In the genomic region with DNA sequence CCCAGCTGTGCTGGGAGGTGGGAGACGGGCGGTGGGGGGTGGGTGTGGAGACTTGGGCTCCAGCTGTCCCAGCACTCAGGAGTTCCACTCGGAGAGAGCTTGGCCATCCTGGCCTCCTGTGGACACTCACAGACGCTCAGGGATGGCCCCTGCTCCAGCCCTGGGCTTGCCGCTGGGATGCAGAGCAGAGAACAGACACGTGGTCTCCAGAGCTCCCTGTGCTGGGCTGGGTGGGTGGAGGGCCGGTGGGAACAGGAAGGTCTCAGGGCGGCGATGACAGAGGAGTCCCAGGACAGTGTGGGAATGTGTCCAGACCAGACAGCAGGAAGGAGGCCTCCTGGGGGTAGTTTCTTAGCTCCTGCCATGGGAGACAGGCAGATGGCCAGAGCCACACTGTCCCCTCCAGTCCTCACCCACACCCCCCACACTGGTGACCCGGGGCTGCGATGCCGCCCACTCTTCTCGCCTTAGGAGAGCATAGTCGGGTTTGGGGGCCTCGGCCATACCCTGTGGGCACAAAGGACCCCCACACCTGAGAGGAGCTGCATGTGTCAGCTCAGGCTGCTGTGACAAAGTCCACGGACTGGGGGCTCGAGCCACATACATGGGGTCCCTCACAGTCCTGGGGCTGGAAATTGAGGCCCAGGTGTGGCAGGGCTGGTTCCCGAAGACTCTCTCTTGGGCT, we compare ENCODE assay signal across 24 cellular contexts. TPM values are rescaled to one million over a fixed set of nuclear protein-coding genes. Genes with fewer than 3 reads are reported as not detected.
"Had no signal": no experiment of that assay in that cellular context is flagged by ENCODE, and none has a peak within 500 bp of the region (broad histone marks: within the 10 kb centered on the region; RNA-seq: fewer than 3 reads in every experiment).

No MANE protein-coding gene starts in this region.

- H3K4me3 ChIP-seq: colonic mucosa, hepatocyte, spleen, tibial nerve had no signal

- ATAC-seq: activated CD4-positive, CD25-positive, alpha-beta regulatory T cell treated with anti-CD3 and anti-CD28 coated beads, Interleukin-2, amount 50 U/mL, for 24 hours; activated CD8-positive, alpha-beta T cell treated with anti-CD3 and anti-CD28 coated beads, Interleukin-2, amount 10 ng/mL, durations not matched to agents 7 days and 5 days had no signal

- H3K27ac ChIP-seq: colonic mucosa, hepatocyte, tibial nerve, VCaP had no signal

- H3K4me3 Mint-ChIP-seq: activated CD4-positive, alpha-beta T cell treated with anti-CD3 and anti-CD28 coated beads, Interleukin-2, amount 10 ng/mL, durations not matched to agents 7 days and 5 days; activated CD8-positive, alpha-beta T cell treated with anti-CD3 and anti-CD28 coated beads, Interleukin-2, amount 10 ng/mL, durations not matched to agents 7 days and 5 days; activated T-helper 1 cell treated with anti-CD3 and anti-CD28 coated beads, Interleukin-12 subunit alpha, Interleukin-12 subunit beta, Interleukin-2, Interleukin-4 antibody, amounts not matched to agents 30 ng/mL and 10 ng/mL and 1 ng/mL, durations not matched to agents 14 hours and 24 hours and 36 hours; brain; memory B cell; stimulated activated naive CD8-positive, alpha-beta T cell treated with anti-CD3 and anti-CD28 coated beads, Interleukin-15, Interleukin-2, amounts not matched to agents 100 ng/mL and 50 ng/mL, for 24 hours had no signal

- H3K36me3 ChIP-seq: colonic mucosa, spleen, tibial nerve had no signal

- H3K27me3 Mint-ChIP-seq: stimulated activated naive CD8-positive, alpha-beta T cell treated with anti-CD3 and anti-CD28 coated beads, Interleukin-15, Interleukin-2, amounts not matched to agents 100 ng/mL and 50 ng/mL, for 24 hours had no signal

- H3K27ac Mint-ChIP-seq: activated CD4-positive, alpha-beta T cell treated with anti-CD3 and anti-CD28 coated beads, Interleukin-2, amount 10 ng/mL, durations not matched to agents 7 days and 5 days; activated CD8-positive, alpha-beta T cell treated with anti-CD3 and anti-CD28 coated beads, Interleukin-2, amount 10 ng/mL, durations not matched to agents 7 days and 5 days; activated T-helper 1 cell treated with anti-CD3 and anti-CD28 coated beads, Interleukin-12 subunit alpha, Interleukin-12 subunit beta, Interleukin-2, Interleukin-4 antibody, amounts not matched to agents 30 ng/mL and 10 ng/mL and 1 ng/mL, durations not matched to agents 14 hours and 24 hours and 36 hours; brain; memory B cell; stimulated activated naive CD8-positive, alpha-beta T cell treated with anti-CD3 and anti-CD28 coated beads, Interleukin-15, Interleukin-2, amounts not matched to agents 100 ng/mL and 50 ng/mL, for 24 hours had no signal

- H3K27me3 ChIP-seq: colonic mucosa, hepatocyte had no signal

- DNase-seq: activated CD4-positive, alpha-beta T cell treated with anti-CD3 and anti-CD28 coated beads, Interleukin-2, amount 10 ng/mL, durations not matched to agents 7 days and 5 days; activated CD8-positive, alpha-beta T cell treated with anti-CD3 and anti-CD28 coated beads, Interleukin-2, amount 10 ng/mL, durations not matched to agents 7 days and 5 days; activated gamma-delta T cell; activated naive CD4-positive, alpha-beta T cell treated with anti-CD3 and anti-CD28 coated beads, Interleukin-2, amount 50 U/mL, for 16 hours; aorta; central memory CD4-positive, alpha-beta T cell; colonic mucosa; erythroblast; foreskin melanocyte; occipital lobe; SK-N-SH; spleen; stimulated activated CD4-positive, alpha-beta T cell treated with anti-CD3 and anti-CD28 coated beads, Interleukin-4, amount 100 ng/mL, for 1 hour; T-helper 2 cell had no signal

- H3K4me1 Mint-ChIP-seq: brain had no signal

RNA-seq across cellular contexts. Expression of a gene that starts 2.0 kb away (rescaled TPM):
- total RNA-seq: activated CD4-positive, alpha-beta T cell treated with anti-CD3 and anti-CD28 coated beads, Interleukin-2, amount 10 ng/mL, durations not matched to agents 7 days and 5 days; activated CD8-positive, alpha-beta T cell treated with anti-CD3 and anti-CD28 coated beads, Interleukin-2, amount 10 ng/mL, durations not matched to agents 7 days and 5 days; activated T-helper 1 cell treated with anti-CD3 and anti-CD28 coated beads, Interleukin-12 subunit alpha, Interleukin-12 subunit beta, Interleukin-2, Interleukin-4 antibody, amounts not matched to agents 30 ng/mL and 10 ng/mL and 1 ng/mL, durations not matched to agents 14 hours and 24 hours and 36 hours; aorta; colonic mucosa; hepatocyte; occipital lobe; renal cortical epithelial cell; spleen; tibial nerve had no signal

RNA-seq across cellular contexts. Expression of a gene that starts 8.3 kb away (rescaled TPM):
- total RNA-seq: activated CD4-positive, alpha-beta T cell treated with anti-CD3 and anti-CD28 coated beads, Interleukin-2, amount 10 ng/mL, durations not matched to agents 7 days and 5 days; activated CD8-positive, alpha-beta T cell treated with anti-CD3 and anti-CD28 coated beads, Interleukin-2, amount 10 ng/mL, durations not matched to agents 7 days and 5 days; activated T-helper 1 cell treated with anti-CD3 and anti-CD28 coated beads, Interleukin-12 subunit alpha, Interleukin-12 subunit beta, Interleukin-2, Interleukin-4 antibody, amounts not matched to agents 30 ng/mL and 10 ng/mL and 1 ng/mL, durations not matched to agents 14 hours and 24 hours and 36 hours; aorta; colonic mucosa; hepatocyte; occipital lobe; renal cortical epithelial cell; spleen; tibial nerve had no signal

RNA-seq across cellular contexts. Expression of a gene that starts 17.0 kb away (rescaled TPM):
- total RNA-seq: activated CD4-positive, alpha-beta T cell treated with anti-CD3 and anti-CD28 coated beads, Interleukin-2, amount 10 ng/mL, durations not matched to agents 7 days and 5 days; activated CD8-positive, alpha-beta T cell treated with anti-CD3 and anti-CD28 coated beads, Interleukin-2, amount 10 ng/mL, durations not matched to agents 7 days and 5 days; activated T-helper 1 cell treated with anti-CD3 and anti-CD28 coated beads, Interleukin-12 subunit alpha, Interleukin-12 subunit beta, Interleukin-2, Interleukin-4 antibody, amounts not matched to agents 30 ng/mL and 10 ng/mL and 1 ng/mL, durations not matched to agents 14 hours and 24 hours and 36 hours; aorta; colonic mucosa; hepatocyte; occipital lobe; renal cortical epithelial cell; spleen; tibial nerve had no signal

RNA-seq across cellular contexts. Expression of a gene that starts 17.4 kb away (rescaled TPM):
- total RNA-seq: activated CD4-positive, alpha-beta T cell treated with anti-CD3 and anti-CD28 coated beads, Interleukin-2, amount 10 ng/mL, durations not matched to agents 7 days and 5 days; activated CD8-positive, alpha-beta T cell treated with anti-CD3 and anti-CD28 coated beads, Interleukin-2, amount 10 ng/mL, durations not matched to agents 7 days and 5 days; activated T-helper 1 cell treated with anti-CD3 and anti-CD28 coated beads, Interleukin-12 subunit alpha, Interleukin-12 subunit beta, Interleukin-2, Interleukin-4 antibody, amounts not matched to agents 30 ng/mL and 10 ng/mL and 1 ng/mL, durations not matched to agents 14 hours and 24 hours and 36 hours; aorta; colonic mucosa; hepatocyte; occipital lobe; renal cortical epithelial cell; spleen; tibial nerve had no signal

RNA-seq across cellular contexts. Expression of a gene that starts 25.6 kb away (rescaled TPM):
- total RNA-seq: activated CD4-positive, alpha-beta T cell treated with anti-CD3 and anti-CD28 coated beads, Interleukin-2, amount 10 ng/mL, durations not matched to agents 7 days and 5 days; activated CD8-positive, alpha-beta T cell treated with anti-CD3 and anti-CD28 coated beads, Interleukin-2, amount 10 ng/mL, durations not matched to agents 7 days and 5 days; activated T-helper 1 cell treated with anti-CD3 and anti-CD28 coated beads, Interleukin-12 subunit alpha, Interleukin-12 subunit beta, Interleukin-2, Interleukin-4 antibody, amounts not matched to agents 30 ng/mL and 10 ng/mL and 1 ng/mL, durations not matched to agents 14 hours and 24 hours and 36 hours; aorta; colonic mucosa; hepatocyte; lower leg skin; occipital lobe; renal cortical epithelial cell; spleen; tibial nerve had no signal
